ENCODE assay signal across 9 cellular contexts in genomic region chr17:55527520-55528118, GRCh38. TPM values are rescaled to one million over a fixed set of nuclear protein-coding genes. Genes with fewer than 3 reads are reported as not detected.
DNase-seq lines count a peak whose midpoint lies in the region; ATAC-seq and TF ChIP-seq lines count a peak whose summit lies in the region.
"Had no signal": no experiment of that assay in that cellular context is flagged by ENCODE, and none has a peak within 500 bp of the region (broad histone marks: within the 10 kb centered on the region; RNA-seq: fewer than 3 reads in every experiment).

No MANE protein-coding gene starts in this region.

- no peaks in the 10 kb centered on the region for H3K9me3 ChIP-seq in gastroesophageal sphincter
- H3K9me3 ChIP-seq in effector memory CD4-positive, alpha-beta T cell (ENCODE audit: control insufficient read depth, low read length) = no peaks in the 10 kb centered on the region
- H3K9me3 ChIP-seq: neutrophil had no signal

- no peak overlapping the region for H3K4me3 ChIP-seq in gastroesophageal sphincter
- H3K4me3 ChIP-seq in effector memory CD4-positive, alpha-beta T cell (ENCODE audit: insufficient read depth, low read depth, low read length, poor library complexity, severe bottlenecking) = no peak overlapping the region

- no peak for TF ChIP-seq POLR2A in gastroesophageal sphincter (IDR thresholded peaks at IDR 0.05)

- no peaks in the 10 kb centered on the region for H3K36me3 ChIP-seq in gastroesophageal sphincter
- H3K36me3 ChIP-seq in effector memory CD4-positive, alpha-beta T cell (ENCODE audit: control insufficient read depth, insufficient read depth, low read length) = no peaks in the 10 kb centered on the region
- H3K36me3 ChIP-seq: neutrophil had no signal

- WGBS in gastroesophageal sphincter (ENCODE audit: low coverage in 1 of 2), 2 donors = 57 to 63% methylated on average over 4 to 5 of the region's 5 CpGs

- ATAC-seq in gastroesophageal sphincter (peak; percentile 41), GM21423 (IDR thresholded peaks at IDR 0.05; ENCODE audit: unreplicated experiment) (no peak)

- no peak overlapping the region for H3K27ac ChIP-seq in gastroesophageal sphincter
- no peak overlapping the region for H3K27ac ChIP-seq in effector memory CD4-positive, alpha-beta T cell (ENCODE audit: insufficient read depth, low read length, poor library complexity, severe bottlenecking)
- H3K27ac ChIP-seq: neutrophil had no signal

- TF ChIP-seq EP300 in gastroesophageal sphincter (IDR thresholded peaks at IDR 0.05) = no peak

- no peaks in the 10 kb centered on the region for H3K27me3 ChIP-seq in gastroesophageal sphincter
- H3K27me3 ChIP-seq in effector memory CD4-positive, alpha-beta T cell (replicated peaks; ENCODE audit: control insufficient read depth, insufficient read depth, low read length, poor library complexity, severe bottlenecking) = no peaks in the 10 kb centered on the region
- H3K27me3 ChIP-seq: neutrophil had no signal

- no peaks in the 10 kb centered on the region for H3K4me1 ChIP-seq in gastroesophageal sphincter
- H3K4me1 ChIP-seq in effector memory CD4-positive, alpha-beta T cell (ENCODE audit: control insufficient read depth, insufficient read depth, low read length, poor library complexity, severe bottlenecking) = no peaks in the 10 kb centered on the region

- DNase-seq in Daoy (ENCODE audit: low read depth) (peak; percentile 12), KG1 (lab: John Stamatoyannopoulos, UW) (peak; percentile 20), SK-N-DZ (ENCODE audit: low spot score) (peak; percentile 62), pulmonary artery endothelial cell (ENCODE audit: low read depth, low spot score) (peak; percentile 26), NCI-H226 (no peak)
- DNase-seq in effector memory CD4-positive, alpha-beta T cell = no peak

- TF ChIP-seq CTCF in gastroesophageal sphincter (IDR thresholded peaks at IDR 0.05) = peak; percentile 22 to 78 (median 54)

RNA-seq across cellular contexts. Expression of gene SMIM36, which starts 16.4 kb away (rescaled TPM):
- total RNA-seq in Daoy (2014; rRNA removed; shearing (Covaris generic)) = not detected in 2 replicates
- not detected in 2 replicates for polyA plus RNA-seq in SK-N-DZ (2014; cell fraction: cytosol; rRNA removed)
- polyA plus RNA-seq in SK-N-DZ (2014; cell fraction: nucleus; rRNA removed) = not detected in 2 replicates
- not detected for total RNA-seq in gastroesophageal sphincter
- not detected in 2 replicates for total RNA-seq in pulmonary artery endothelial cell

Comparison
In these comparisons a context has a peak if more than half of its experiments do, and no peak if none do; other contexts are left out.
1. DNase-seq: peak in Daoy (single experiment), KG1 (single experiment), SK-N-DZ (single experiment) and pulmonary artery endothelial cell (single experiment); none in effector memory CD4-positive, alpha-beta T cell (0 of 3) and NCI-H226 (single experiment).